In genomic region chr2:193141-193552, GRCh38 we compare ENCODE assay signal across 13 cellular contexts.
DNase-seq lines count a peak whose midpoint lies in the region; ATAC-seq and TF ChIP-seq lines count a peak whose summit lies in the region.
"Had no signal": no experiment of that assay in that cellular context is flagged by ENCODE, and none has a peak within 500 bp of the region (broad histone marks: within the 10 kb centered on the region; RNA-seq: fewer than 3 reads in every experiment).

No MANE protein-coding gene starts in this region.

- ATAC-seq in upper lobe of left lung (ENCODE audit: low FRiP score in 2 of 2) (peak; percentile 31 to 59), HG02885 (IDR thresholded peaks at IDR 0.05; ENCODE audit: poor library complexity, unreplicated experiment) (no peak), GM19452 (IDR thresholded peaks at IDR 0.05; ENCODE audit: unreplicated experiment) (no peak)

- no peak for TF ChIP-seq POLR2A in upper lobe of left lung (IDR thresholded peaks at IDR 0.05)

- H3K4me3 ChIP-seq in upper lobe of left lung: no peak overlapping the region
- H3K4me3 ChIP-seq: transverse colon had no signal

- DNase-seq in activated naive CD4-positive, alpha-beta T cell treated with Interleukin-2 at 50 U/mL for 16 hours: peak; percentile 9
- DNase-seq in activated naive CD4-positive, alpha-beta T cell treated with anti-CD3 and anti-CD28 coated beads, Interleukin-2, amount 50 U/mL, for 16 hours: no peak
- DNase-seq in activated T-cell treated with anti-CD3 and anti-CD28 coated beads, Interleukin-2, amount 50 U/mL, for 24 hours: peak; percentile 36
- DNase-seq in myocyte (ENCODE audit: low read depth) (peak; percentile 31), upper lobe of left lung (no peak), NCI-H2171 treated with DMSO at 0.1 percent for 48 hours (lab: John Stamatoyannopoulos, UW) (no peak)
- DNase-seq: DMS79 treated with DMSO at 0.1 percent for 48 hours; mesendoderm; stimulated activated CD4-positive, alpha-beta T cell treated with anti-CD3 and anti-CD28 coated beads, Interleukin-4, amount 100 ng/mL, for 1 hour; T-helper 9 cell; transverse colon had no signal

- no peak for TF ChIP-seq EP300 in upper lobe of left lung (IDR thresholded peaks at IDR 0.05)

- no peak for TF ChIP-seq CTCF in upper lobe of left lung (IDR thresholded peaks at IDR 0.05)

- 76 to 77% methylated on average over 11 to 14 of the region's 14 CpGs for WGBS in upper lobe of left lung, 2 donors

- H3K4me1 ChIP-seq in upper lobe of left lung: peaks cover 0 to 4% (median 0%) of the 10 kb centered on the region in 4 donors
- H3K4me1 ChIP-seq: transverse colon had no signal

- no peaks in the 10 kb centered on the region for H3K27me3 Mint-ChIP-seq in activated T-cell treated with anti-CD3 and anti-CD28 coated beads, Interleukin-2, amount 50 U/mL, for 24 hours

- no peak overlapping the region for H3K27ac Mint-ChIP-seq in activated T-cell treated with anti-CD3 and anti-CD28 coated beads, Interleukin-2, amount 50 U/mL, for 24 hours

- no peak overlapping the region for H3K4me3 Mint-ChIP-seq in activated T-cell treated with anti-CD3 and anti-CD28 coated beads, Interleukin-2, amount 50 U/mL, for 24 hours

- peak overlapping the region in 2 of 4 donors; percentile 34 to 49 for H3K27ac ChIP-seq in upper lobe of left lung

- peaks cover 0 to under 1% (median 0%) of the 10 kb centered on the region in 4 donors for H3K9me3 ChIP-seq in upper lobe of left lung
- H3K9me3 ChIP-seq: transverse colon had no signal

- H3K27me3 ChIP-seq in upper lobe of left lung: no peaks in the 10 kb centered on the region
- H3K27me3 ChIP-seq: transverse colon had no signal

- no peaks in the 10 kb centered on the region for H3K36me3 Mint-ChIP-seq in activated T-cell treated with anti-CD3 and anti-CD28 coated beads, Interleukin-2, amount 50 U/mL, for 24 hours (ENCODE audit: low read depth)

- peaks cover 10% of the 10 kb centered on the region for H3K4me1 Mint-ChIP-seq in activated T-cell treated with anti-CD3 and anti-CD28 coated beads, Interleukin-2, amount 50 U/mL, for 24 hours (ENCODE audit: low read depth)

- H3K9me3 Mint-ChIP-seq in activated T-cell treated with anti-CD3 and anti-CD28 coated beads, Interleukin-2, amount 50 U/mL, for 24 hours: peaks cover 5% of the 10 kb centered on the region

- no peaks in the 10 kb centered on the region for H3K36me3 ChIP-seq in upper lobe of left lung
- H3K36me3 ChIP-seq: transverse colon had no signal

Comparison
In these comparisons a context has a peak if more than half of its experiments do, and no peak if none do; other contexts are left out.
1. DNase-seq: peak in activated naive CD4-positive, alpha-beta T cell treated with Interleukin-2 at 50 U/mL for 16 hours (single experiment), activated T-cell treated with anti-CD3 and anti-CD28 coated beads, Interleukin-2, amount 50 U/mL, for 24 hours (single experiment) and myocyte (single experiment); none in activated naive CD4-positive, alpha-beta T cell treated with anti-CD3 and anti-CD28 coated beads, Interleukin-2, amount 50 U/mL, for 16 hours (single experiment), upper lobe of left lung (0 of 2) and NCI-H2171 treated with DMSO at 0.1 percent for 48 hours (single experiment).
2. ATAC-seq: peak in upper lobe of left lung (2 of 2); none in HG02885 (single experiment) and GM19452 (single experiment).